Comparison of ENCODE assay signal across 8 cellular contexts in genomic region chr22:43015677-43016042, GRCh38. TPM values are rescaled to one million over a fixed set of nuclear protein-coding genes. Genes with fewer than 3 reads are reported as not detected.
DNase-seq lines count a peak whose midpoint lies in the region; ATAC-seq and TF ChIP-seq lines count a peak whose summit lies in the region.

No MANE protein-coding gene starts in this region.

- H3K4me1 Mint-ChIP-seq in Caco-2 (ENCODE audit: low read depth, unreplicated experiment) (peaks cover 26% of the 10 kb centered on the region), endothelial cell (ENCODE audit: unreplicated experiment) (peaks cover 28% of the 10 kb centered on the region)

- intact Hi-C loops in Caco-2 (cut with micrococcal nuclease; ENCODE audit: unreplicated experiment), result loop anchor here (5.0 to 10.0 kb wide), 2 partner anchors 61 to 77 kb away; no protein-coding TSS in a partner anchor

- H3K27me3 ChIP-seq in Caco-2 (replicated peaks; ENCODE audit: control insufficient read depth, insufficient read depth, low read length) (no peaks in the 10 kb centered on the region), NT2/D1 (ENCODE audit: insufficient read depth, insufficient read length) (peaks cover 2% of the 10 kb centered on the region), neutrophil (no peaks in the 10 kb centered on the region)

- TF ChIP-seq CTCF in Caco-2 (IDR thresholded peaks at IDR 0.05; ENCODE audit: insufficient read depth in 1 of 2, low read depth in 1 of 2, low read length in 1 of 2, severe bottlenecking in 1 of 2, unreplicated experiment in 1 of 2), result no peak
- no peak for TF ChIP-seq CTCF in endothelial cell (IDR thresholded peaks at IDR 0.05; ENCODE audit: unreplicated experiment)
- TF ChIP-seq CTCF in neutrophil (IDR thresholded peaks at IDR 0.05), result no peak

- peak overlapping the region; percentile 89 for H3K27ac ChIP-seq in neutrophil

- H3K36me3 ChIP-seq in Caco-2 (ENCODE audit: control insufficient read depth, insufficient read depth, low read length) (no peaks in the 10 kb centered on the region; the same call in 1 of the 2 replicates), NT2/D1 (ENCODE audit: insufficient read depth, insufficient read length, low read length) (no peaks in the 10 kb centered on the region), neutrophil (no peaks in the 10 kb centered on the region)

- no peaks in the 10 kb centered on the region for H3K9me3 ChIP-seq in Caco-2
- H3K9me3 ChIP-seq in NT2/D1 (ENCODE audit: insufficient read depth, low read length), result peaks cover 7% of the 10 kb centered on the region; the same call in 1 of the 2 replicates
- no peaks in the 10 kb centered on the region for H3K9me3 ChIP-seq in neutrophil

- H3K9me3 Mint-ChIP-seq in Caco-2 (ENCODE audit: unreplicated experiment), result no peaks in the 10 kb centered on the region
- no peaks in the 10 kb centered on the region for H3K9me3 Mint-ChIP-seq in endothelial cell (ENCODE audit: unreplicated experiment)

- no peak for ATAC-seq in GM18520 (IDR thresholded peaks at IDR 0.05; ENCODE audit: unreplicated experiment)

- CTCF ChIA-PET in Caco-2 (lab: Charles Lee), result interaction anchor here (0.6 to 1.3 kb wide), 2 partner anchors 18 to 107 kb away, joined by 6 to 7 read pairs; no protein-coding TSS in a partner anchor

- POLR2A ChIA-PET in Caco-2 (lab: Charles Lee), result interaction anchor here (0.6 to 3.1 kb wide), 10 partner anchors 8 to 159 kb away, joined by 3 to 48 read pairs (median 4); no protein-coding TSS in a partner anchor

- peak overlapping the region; percentile 80 for H3K9ac ChIP-seq in NT2/D1 (ENCODE audit: insufficient read length, low read depth)

- H3K4me3 Mint-ChIP-seq in Caco-2 (ENCODE audit: unreplicated experiment) (peak overlapping the region; percentile 95), endothelial cell (ENCODE audit: unreplicated experiment) (peak overlapping the region; percentile 92)

- H3K27ac Mint-ChIP-seq in Caco-2 (ENCODE audit: unreplicated experiment), result peak overlapping the region; percentile 96
- peak overlapping the region; percentile 24 for H3K27ac Mint-ChIP-seq in endothelial cell (ENCODE audit: unreplicated experiment)

- H3K4me1 ChIP-seq in Caco-2 (peaks cover 53% of the 10 kb centered on the region), NT2/D1 (ENCODE audit: insufficient read depth, insufficient read length) (peaks cover 8% of the 10 kb centered on the region), neutrophil (ENCODE audit: control insufficient read depth in 1 of 2, insufficient read depth in 1 of 2, low read depth in 1 of 2, low read length in 1 of 2) (peaks cover 24 to 26% of the 10 kb centered on the region in 2 experiments)

- peak overlapping the region; percentile 72 for H3K4me3 ChIP-seq in Caco-2 (ENCODE audit: low read depth, low read length)
- peak overlapping the region; percentile 35 for H3K4me3 ChIP-seq in NT2/D1 (ENCODE audit: insufficient read length, low read depth)
- H3K4me3 ChIP-seq in neutrophil (ENCODE audit: low read depth in 1 of 2, low read length in 1 of 2), result peak overlapping the region; percentile 81 to 95

- no peak for DNase-seq in Caco-2
- DNase-seq in NT2/D1 (ENCODE audit: low read depth, low spot score), result no peak
- no peak for DNase-seq in endothelial cell (ENCODE audit: low spot score)
- DNase-seq in SKM-1 (lab: John Stamatoyannopoulos, UW; ENCODE audit: unreplicated experiment), result no peak
- no peak for DNase-seq in C1 segment of cervical spinal cord (lab: John Stamatoyannopoulos, UW)
- no peak for DNase-seq in AG08396 (ENCODE audit: low spot score)

- BruUV-seq in Caco-2 (replicated peaks; lab: Mats Ljungman, UMichigan), result TSS peak; percentile 93

- H3K27me3 Mint-ChIP-seq in Caco-2 (ENCODE audit: insufficient read depth, unreplicated experiment) (no peaks in the 10 kb centered on the region), endothelial cell (ENCODE audit: unreplicated experiment) (peaks cover 7% of the 10 kb centered on the region)

- H3K36me3 Mint-ChIP-seq in Caco-2 (ENCODE audit: insufficient read depth, unreplicated experiment) (peaks cover 42% of the 10 kb centered on the region), endothelial cell (ENCODE audit: low read depth, unreplicated experiment) (peaks cover 3% of the 10 kb centered on the region)

RNA-seq across cellular contexts. Expression of gene PACSIN2, which starts 0.7 kb away (rescaled TPM):
- total RNA-seq in Caco-2 (2022) (122 and 126 TPM in 2 replicates), endothelial cell (ENCODE audit: unreplicated experiment) (93.7 TPM)

Comparison
In these comparisons a context has a peak if more than half of its experiments do, and no peak if none do; other contexts are left out.
1. H3K4me3 ChIP-seq: peak in every context shown above with its lines; median percentile 88 in neutrophil; 72 in Caco-2; 35 in NT2/D1.